11 cellular contexts compared by ENCODE assay signal in genomic region chr21:23016617-23017016, GRCh38.
DNase-seq lines count a peak whose midpoint lies in the region; FAIRE-seq and TF ChIP-seq lines count a peak whose summit lies in the region.
"Had no signal": no experiment of that assay in that cellular context is flagged by ENCODE, and none has a peak within 500 bp of the region (broad histone marks: within the 10 kb centered on the region; RNA-seq: fewer than 3 reads in every experiment).

No MANE protein-coding gene starts in this region.

- peak; percentile 41 for FAIRE-seq in small intestine (lab: Jason Lieb, UNC)
- FAIRE-seq: bronchial epithelial cell had no signal

- H3K27ac Mint-ChIP-seq in chondrocyte (ENCODE audit: unreplicated experiment): no peak overlapping the region
- H3K27ac Mint-ChIP-seq: IgD-negative memory B cell had no signal

- H3K4me3 Mint-ChIP-seq in chondrocyte (ENCODE audit: unreplicated experiment): no peak overlapping the region
- H3K4me3 Mint-ChIP-seq: IgD-negative memory B cell had no signal

- H3K4me3 ChIP-seq in small intestine (ENCODE audit: low read depth in 1 of 2, low read length in 2 of 2) (no peak overlapping the region), coronary artery (no peak overlapping the region)
- H3K4me3 ChIP-seq: lung had no signal

- TF ChIP-seq CTCF in chondrocyte (IDR thresholded peaks at IDR 0.05) (peak; percentile 78), coronary artery (IDR thresholded peaks at IDR 0.05) (no peak)

- H3K36me3 Mint-ChIP-seq in chondrocyte (ENCODE audit: low read depth): no peaks in the 10 kb centered on the region

- H3K27me3 Mint-ChIP-seq in chondrocyte (ENCODE audit: low read depth): no peaks in the 10 kb centered on the region
- H3K27me3 Mint-ChIP-seq: IgD-negative memory B cell had no signal

- no peaks in the 10 kb centered on the region for H3K36me3 ChIP-seq in small intestine (ENCODE audit: control insufficient read depth in 2 of 2, insufficient read depth in 2 of 2, low read length in 2 of 2)

- H3K4me1 Mint-ChIP-seq in chondrocyte (ENCODE audit: low read depth): no peaks in the 10 kb centered on the region
- H3K4me1 Mint-ChIP-seq: IgD-negative memory B cell had no signal

- WGBS in small intestine, 3 donors: 37 to 57% (median 56%) methylated on average over 4 of the region's 4 CpGs

- H3K27ac ChIP-seq in small intestine (ENCODE audit: low read depth in 1 of 2, low read length in 1 of 2) (no peak overlapping the region), coronary artery (no peak overlapping the region)

- H3K9me3 ChIP-seq in small intestine (ENCODE audit: control insufficient read depth, low read depth): peaks cover 1% of the 10 kb centered on the region

- no peaks in the 10 kb centered on the region for H3K27me3 ChIP-seq in small intestine (ENCODE audit: control insufficient read depth in 2 of 2, insufficient read depth in 2 of 2, low read length in 2 of 2)

- peaks cover 5% of the 10 kb centered on the region for H3K9me3 Mint-ChIP-seq in chondrocyte (ENCODE audit: low read depth)

- peak in 2 of 3 experiments; percentile 4 to 46 for DNase-seq in NCI-H1417 (lab: John Stamatoyannopoulos, UW)
- DNase-seq in NCI-H1417 treated with DMSO at 0.1 percent for 48 hours (lab: John Stamatoyannopoulos, UW): no peak
- peak; percentile 58 for DNase-seq in NCI-H748 (lab: John Stamatoyannopoulos, UW; ENCODE audit: unreplicated experiment)
- no peak for DNase-seq in chondrocyte (ENCODE audit: low spot score)
- no peak for DNase-seq in small intestine
- DNase-seq in coronary artery (ENCODE audit: low spot score): no peak
- DNase-seq in kidney tubule cell (ENCODE audit: low spot score): no peak
- DNase-seq in NCI-H345 (lab: John Stamatoyannopoulos, UW): no peak

- H3K4me1 ChIP-seq in small intestine (ENCODE audit: control insufficient read depth in 2 of 2, insufficient read depth in 1 of 2, low read depth in 1 of 2, low read length in 1 of 2): no peaks in the 10 kb centered on the region

Comparison
In these comparisons a context has a peak if more than half of its experiments do, and no peak if none do; other contexts are left out.
1. DNase-seq: peak in NCI-H1417 (2 of 3) and NCI-H748 (single experiment); none in NCI-H1417 treated with DMSO at 0.1 percent for 48 hours (single experiment), chondrocyte (single experiment), small intestine (single experiment), coronary artery (single experiment), kidney tubule cell (single experiment) and NCI-H345 (single experiment).